In genomic region chr12:11768233-11768965, GRCh38 we compare ENCODE assay signal across 1 cellular context.
TF ChIP-seq lines count a peak whose summit lies in the region.

No MANE protein-coding gene starts in this region.

TF ChIP-seq in GM12878, 131 proteins besides CTCF, POLR2A, EP300 and RAD21 (continued from another document):
- no peak for TF ChIP-seq CUX1 (IDR thresholded peaks at IDR 0.05; ENCODE audit: insufficient replicate concordance, low read depth, low read length)
- TF ChIP-seq CHD2 (IDR thresholded peaks at IDR 0.05; ENCODE audit: borderline replicate concordance, low read depth, low read length) = no peak
- no peak for TF ChIP-seq SREBF1 (IDR thresholded peaks at IDR 0.05; ENCODE audit: low read length)
